ENCODE assay signal across 12 cellular contexts in genomic region chr2:148603562-148603920, GRCh38. TPM values are rescaled to one million over a fixed set of nuclear protein-coding genes. Genes with fewer than 3 reads are reported as not detected.
A peak's percentile ranks its signal among the peaks of the same experiment; 100 is the strongest.
DNase-seq lines count a peak whose midpoint lies in the region; ATAC-seq, FAIRE-seq and TF ChIP-seq lines count a peak whose summit lies in the region.
"Had no signal": no experiment of that assay in that cellular context is flagged by ENCODE, and none has a peak within 500 bp of the region (broad histone marks: within the 10 kb centered on the region; RNA-seq: fewer than 3 reads in every experiment).

No MANE protein-coding gene starts in this region.

- intact Hi-C loops in head of caudate nucleus (cut with DNase I) = no loop called here

- TF ChIP-seq POLR2A in GM12891 (IDR thresholded peaks at IDR 0.05; ENCODE audit: low read depth, low read length) = no peak

- peak; percentile 87 for FAIRE-seq in GM12891 (lab: Jason Lieb, UNC)

- ATAC-seq in GM19035 (IDR thresholded peaks at IDR 0.05; ENCODE audit: unreplicated experiment) = peak; percentile 100
- ATAC-seq in HG02678 (IDR thresholded peaks at IDR 0.05; ENCODE audit: unreplicated experiment) = peak; percentile 98
- ATAC-seq in HG03521 (IDR thresholded peaks at IDR 0.05; ENCODE audit: unreplicated experiment) = peak; percentile 99

- DNase-seq in GM12891 (ENCODE audit: insufficient read length, low spot score) = peak; percentile 57
- DNase-seq in D341Med (ENCODE audit: low spot score) = no peak
- DNase-seq in NCI-H1930 (lab: John Stamatoyannopoulos, UW) = no peak
- no peak for DNase-seq in head of caudate nucleus
- no peak for DNase-seq in KG1 (lab: John Stamatoyannopoulos, UW)
- DNase-seq: COR-L47, hippocampal formation, midbrain, NCI-H2029 treated with DMSO at 0.1 percent for 48 hours had no signal

TF ChIP-seq in GM12891, 5 proteins besides CTCF, POLR2A, EP300 and RAD21:
- peak; percentile 51 for TF ChIP-seq PAX5 (IDR thresholded peaks at IDR 0.05; ENCODE audit: insufficient read depth, low read length, severe bottlenecking)
- no peak for TF ChIP-seq POLR2AphosphoS5 (IDR thresholded peaks at IDR 0.05; ENCODE audit: low read depth, low read length)
- TF ChIP-seq SPI1 (IDR thresholded peaks at IDR 0.05; ENCODE audit: low read depth, low read length) = no peak

RNA-seq across cellular contexts. Expression of gene EPC2, which starts 41.0 kb away (rescaled TPM):
- polyA plus RNA-seq in GM12891 (2012; ENCODE audit: low read depth, missing spikeins) = 7.5 TPM
